8 cellular contexts compared by ENCODE assay signal in the genomic region with DNA sequence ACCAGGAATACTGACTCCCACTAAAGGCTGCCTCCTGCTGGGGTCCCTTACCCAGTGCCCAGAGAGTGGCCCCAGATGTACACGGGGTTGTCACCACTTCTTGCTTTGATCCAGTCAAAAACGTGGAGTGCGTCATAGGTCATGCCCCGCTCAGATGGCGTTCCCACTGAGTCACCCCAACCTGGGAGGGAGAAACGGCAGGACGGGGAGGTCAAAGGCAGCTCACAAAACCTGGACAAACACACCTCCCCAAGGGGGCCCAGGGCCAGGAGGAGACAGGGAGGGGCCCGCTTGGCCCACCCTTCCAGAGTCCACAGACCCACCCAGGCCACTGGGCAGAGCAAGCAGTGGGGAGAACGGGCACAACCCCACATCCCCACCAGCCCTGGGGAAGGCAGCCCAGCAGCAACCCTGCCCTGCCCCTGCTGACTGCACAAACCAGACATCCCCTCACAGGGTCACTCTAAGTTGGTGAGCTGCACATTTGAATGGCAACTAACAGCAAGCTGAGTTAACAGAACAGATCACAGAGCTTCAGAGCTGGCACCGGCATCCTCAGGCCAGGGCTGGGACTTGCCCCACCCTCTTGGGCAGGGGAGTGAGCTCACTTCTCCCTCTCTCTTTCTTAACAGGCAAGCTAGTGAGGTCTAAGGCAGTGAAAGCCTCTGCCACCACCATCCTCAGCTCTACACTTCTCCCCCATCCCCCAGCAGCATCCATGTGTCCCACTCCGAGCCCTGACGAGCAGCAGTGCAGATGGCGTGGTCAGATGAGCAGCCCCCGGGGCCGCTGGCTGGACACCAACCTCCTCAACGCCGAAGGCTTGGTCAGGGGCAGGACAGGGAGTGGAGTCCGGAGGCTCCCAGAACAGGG.
DNase-seq lines count a peak whose midpoint lies in the region; ATAC-seq and TF ChIP-seq lines count a peak whose summit lies in the region.

No MANE protein-coding gene starts in this region.

- peak; percentile 8 for ATAC-seq in CD4-positive, CD25-positive, alpha-beta regulatory T cell (ENCODE audit: low read depth in 2 of 2)
- peak; percentile 27 for ATAC-seq in activated naive CD8-positive, alpha-beta T cell treated with anti-CD3 and anti-CD28 coated beads, Interleukin-2, amount 50 U/mL, for 24 hours
- ATAC-seq in stimulated activated naive B cell treated with anti-CD40 and anti-IgM and Interleukin-4, amounts not matched to agents 10 μg/mL and 1 μg/mL and 100 μg/mL, for 72 hours (replicated peaks): peak; percentile 66 to 74
- ATAC-seq in GM18519 (IDR thresholded peaks at IDR 0.05; ENCODE audit: low FRiP score, unreplicated experiment) (no peak), GM21825 (IDR thresholded peaks at IDR 0.05; ENCODE audit: unreplicated experiment) (no peak)

- H3K27ac ChIP-seq in CD4-positive, CD25-positive, alpha-beta regulatory T cell (ENCODE audit: insufficient read depth, low read length, poor library complexity, severe bottlenecking): no peak overlapping the region
- H3K27ac ChIP-seq in HUES48 (ENCODE audit: low read depth, low read length) (peak overlapping the region; percentile 24), right atrium auricular region (peak overlapping the region; percentile 61 to 67)

- H3K36me3 Mint-ChIP-seq in CD4-positive, CD25-positive, alpha-beta regulatory T cell: peaks cover 9% of the 10 kb centered on the region
- peaks cover 4% of the 10 kb centered on the region for H3K36me3 Mint-ChIP-seq in activated naive CD8-positive, alpha-beta T cell treated with anti-CD3 and anti-CD28 coated beads, Interleukin-2, amount 50 U/mL, for 24 hours (ENCODE audit: low read depth)
- H3K36me3 Mint-ChIP-seq in stimulated activated naive B cell treated with anti-CD40 and anti-IgM and Interleukin-4, amounts not matched to agents 10 μg/mL and 1 μg/mL and 100 μg/mL, for 72 hours: peaks cover 23 to 40% of the 10 kb centered on the region in 2 donors

- peak overlapping the region in 2 of 3 donors; percentile 92 to 94 for H3K27ac Mint-ChIP-seq in CD4-positive, CD25-positive, alpha-beta regulatory T cell
- H3K27ac Mint-ChIP-seq in activated naive CD8-positive, alpha-beta T cell treated with anti-CD3 and anti-CD28 coated beads, Interleukin-2, amount 50 U/mL, for 24 hours: peak overlapping the region; percentile 91
- peak overlapping the region; percentile 94 for H3K27ac Mint-ChIP-seq in stimulated activated naive B cell treated with anti-CD40 and anti-IgM and Interleukin-4, amounts not matched to agents 10 μg/mL and 1 μg/mL and 100 μg/mL, for 72 hours

- no peaks in the 10 kb centered on the region for H3K27me3 ChIP-seq in CD4-positive, CD25-positive, alpha-beta regulatory T cell (ENCODE audit: control insufficient read depth, insufficient read depth, low read length)
- H3K27me3 ChIP-seq in HUES48 (ENCODE audit: control insufficient read depth, insufficient read depth, low read length) (no peaks in the 10 kb centered on the region), right atrium auricular region (no peaks in the 10 kb centered on the region)

- peaks cover 8 to 21% (median 14%) of the 10 kb centered on the region in 4 donors for H3K4me1 Mint-ChIP-seq in CD4-positive, CD25-positive, alpha-beta regulatory T cell
- peaks cover 39% of the 10 kb centered on the region for H3K4me1 Mint-ChIP-seq in activated naive CD8-positive, alpha-beta T cell treated with anti-CD3 and anti-CD28 coated beads, Interleukin-2, amount 50 U/mL, for 24 hours
- H3K4me1 Mint-ChIP-seq in stimulated activated naive B cell treated with anti-CD40 and anti-IgM and Interleukin-4, amounts not matched to agents 10 μg/mL and 1 μg/mL and 100 μg/mL, for 72 hours: peaks cover 37 to 57% of the 10 kb centered on the region in 2 donors

- no peak overlapping the region for H3K9ac ChIP-seq in HUES48 (ENCODE audit: low read depth, low read length)

- peak overlapping the region; percentile 66 for H3K4me3 ChIP-seq in CD4-positive, CD25-positive, alpha-beta regulatory T cell (ENCODE audit: low read depth, low read length)
- no peak overlapping the region for H3K4me3 ChIP-seq in HUES48 (ENCODE audit: low read depth, low read length)
- no peak overlapping the region for H3K4me3 ChIP-seq in right atrium auricular region

- H3K4me1 ChIP-seq in CD4-positive, CD25-positive, alpha-beta regulatory T cell (ENCODE audit: control insufficient read depth, insufficient read depth, low read length, poor library complexity, severe bottlenecking): peaks cover 16% of the 10 kb centered on the region
- H3K4me1 ChIP-seq in HUES48 (ENCODE audit: control insufficient read depth, insufficient read depth, low read length) (no peaks in the 10 kb centered on the region), right atrium auricular region (peaks cover 0 to 31% of the 10 kb centered on the region in 2 donors)

- peak overlapping the region in 1 of 4 donors; percentile 81 for H3K4me3 Mint-ChIP-seq in CD4-positive, CD25-positive, alpha-beta regulatory T cell
- H3K4me3 Mint-ChIP-seq in activated naive CD8-positive, alpha-beta T cell treated with anti-CD3 and anti-CD28 coated beads, Interleukin-2, amount 50 U/mL, for 24 hours: no peak overlapping the region
- H3K4me3 Mint-ChIP-seq in stimulated activated naive B cell treated with anti-CD40 and anti-IgM and Interleukin-4, amounts not matched to agents 10 μg/mL and 1 μg/mL and 100 μg/mL, for 72 hours: peak overlapping the region; percentile 39 to 75

- peak in 1 of 3 donors; percentile 42 for DNase-seq in CD4-positive, CD25-positive, alpha-beta regulatory T cell
- DNase-seq in activated naive CD8-positive, alpha-beta T cell treated with anti-CD3 and anti-CD28 coated beads, Interleukin-2, amount 50 U/mL, for 24 hours: peak; percentile 22
- no peak for DNase-seq in right atrium auricular region (ENCODE audit: low spot score)
- DNase-seq in stimulated activated naive B cell treated with anti-CD40 and anti-IgM and Interleukin-4, amounts not matched to agents 10 μg/mL and 1 μg/mL and 100 μg/mL, for 72 hours: peak; percentile 26
- DNase-seq in stimulated activated CD4-positive, alpha-beta T cell treated with anti-CD3 and anti-CD28 coated beads, Interleukin-4, amount 100 ng/mL, for 4 hours: no peak

- H3K9me3 Mint-ChIP-seq in CD4-positive, CD25-positive, alpha-beta regulatory T cell: peaks cover 0 to 2% (median 0%) of the 10 kb centered on the region in 7 donors
- no peaks in the 10 kb centered on the region for H3K9me3 Mint-ChIP-seq in activated naive CD8-positive, alpha-beta T cell treated with anti-CD3 and anti-CD28 coated beads, Interleukin-2, amount 50 U/mL, for 24 hours
- H3K9me3 Mint-ChIP-seq in stimulated activated naive B cell treated with anti-CD40 and anti-IgM and Interleukin-4, amounts not matched to agents 10 μg/mL and 1 μg/mL and 100 μg/mL, for 72 hours: no peaks in the 10 kb centered on the region

- H3K36me3 ChIP-seq in CD4-positive, CD25-positive, alpha-beta regulatory T cell (ENCODE audit: control insufficient read depth, insufficient read depth, low read length): no peaks in the 10 kb centered on the region
- H3K36me3 ChIP-seq in HUES48 (ENCODE audit: control insufficient read depth, insufficient read depth, low read length) (peaks cover 30% of the 10 kb centered on the region), right atrium auricular region (no peaks in the 10 kb centered on the region)

- H3K9me3 ChIP-seq in CD4-positive, CD25-positive, alpha-beta regulatory T cell (ENCODE audit: control insufficient read depth in 2 of 2, low read length in 2 of 2): no peaks in the 10 kb centered on the region
- H3K9me3 ChIP-seq in HUES48 (ENCODE audit: control insufficient read depth, insufficient read depth, low read length) (no peaks in the 10 kb centered on the region), right atrium auricular region (no peaks in the 10 kb centered on the region)

- H3K27me3 Mint-ChIP-seq in CD4-positive, CD25-positive, alpha-beta regulatory T cell: no peaks in the 10 kb centered on the region
- H3K27me3 Mint-ChIP-seq in activated naive CD8-positive, alpha-beta T cell treated with anti-CD3 and anti-CD28 coated beads, Interleukin-2, amount 50 U/mL, for 24 hours: no peaks in the 10 kb centered on the region
- no peaks in the 10 kb centered on the region for H3K27me3 Mint-ChIP-seq in stimulated activated naive B cell treated with anti-CD40 and anti-IgM and Interleukin-4, amounts not matched to agents 10 μg/mL and 1 μg/mL and 100 μg/mL, for 72 hours

- no peak for TF ChIP-seq CTCF in right atrium auricular region (IDR thresholded peaks at IDR 0.05)

Comparison
In these comparisons a context has a peak if more than half of its experiments do, and no peak if none do; other contexts are left out.
1. ATAC-seq: peak in CD4-positive, CD25-positive, alpha-beta regulatory T cell (2 of 2), activated naive CD8-positive, alpha-beta T cell treated with anti-CD3 and anti-CD28 coated beads, Interleukin-2, amount 50 U/mL, for 24 hours (single experiment) and stimulated activated naive B cell treated with anti-CD40 and anti-IgM and Interleukin-4, amounts not matched to agents 10 μg/mL and 1 μg/mL and 100 μg/mL, for 72 hours (2 of 2); none in GM18519 (single experiment) and GM21825 (single experiment).
2. DNase-seq: peak in activated naive CD8-positive, alpha-beta T cell treated with anti-CD3 and anti-CD28 coated beads, Interleukin-2, amount 50 U/mL, for 24 hours (single experiment) and stimulated activated naive B cell treated with anti-CD40 and anti-IgM and Interleukin-4, amounts not matched to agents 10 μg/mL and 1 μg/mL and 100 μg/mL, for 72 hours (single experiment); none in right atrium auricular region (single experiment) and stimulated activated CD4-positive, alpha-beta T cell treated with anti-CD3 and anti-CD28 coated beads, Interleukin-4, amount 100 ng/mL, for 4 hours (0 of 2).
3. Peak in every context shown above with its lines, with median percentiles within 50 percentile points of each other: H3K27ac Mint-ChIP-seq.